Comparison of ENCODE assay signal across 9 cellular contexts in genomic region chr17:72121164-72122001, GRCh38. TPM values are rescaled to one million over a fixed set of nuclear protein-coding genes. Genes with fewer than 3 reads are reported as not detected.
DNase-seq lines count a peak whose midpoint lies in the region; ATAC-seq and TF ChIP-seq lines count a peak whose summit lies in the region.
"Had no signal": no experiment of that assay in that cellular context is flagged by ENCODE, and none has a peak within 500 bp of the region (broad histone marks: within the 10 kb centered on the region; RNA-seq: fewer than 3 reads in every experiment).

No MANE protein-coding gene starts in this region.

- no peaks in the 10 kb centered on the region for H3K36me3 Mint-ChIP-seq in T-helper 2 cell treated with Interferon-gamma antibody and Interleukin-4, amounts not matched to agents 5 μg/mL and 100 μg/mL, for 36 hours (ENCODE audit: low read depth)

- H3K27ac Mint-ChIP-seq in T-helper 2 cell treated with Interferon-gamma antibody and Interleukin-4, amounts not matched to agents 5 μg/mL and 100 μg/mL, for 36 hours: peak overlapping the region; percentile 55

- H3K36me3 ChIP-seq in cardiac muscle cell: no peaks in the 10 kb centered on the region

- no peaks in the 10 kb centered on the region for H3K9me3 Mint-ChIP-seq in T-helper 2 cell treated with Interferon-gamma antibody and Interleukin-4, amounts not matched to agents 5 μg/mL and 100 μg/mL, for 36 hours

- peaks cover 68% of the 10 kb centered on the region for H3K27me3 ChIP-seq in cardiac muscle cell

- TF ChIP-seq CTCF in cardiac muscle cell (IDR thresholded peaks at IDR 0.05; ENCODE audit: low read depth, low read length): peak; percentile 19

- no peaks in the 10 kb centered on the region for H3K4me1 Mint-ChIP-seq in T-helper 2 cell treated with Interferon-gamma antibody and Interleukin-4, amounts not matched to agents 5 μg/mL and 100 μg/mL, for 36 hours (ENCODE audit: low read depth)

- H3K27me3 Mint-ChIP-seq in T-helper 2 cell treated with Interferon-gamma antibody and Interleukin-4, amounts not matched to agents 5 μg/mL and 100 μg/mL, for 36 hours (ENCODE audit: low read depth): peaks cover 75% of the 10 kb centered on the region

- H3K9me3 ChIP-seq in cardiac muscle cell (ENCODE audit: low read depth): no peaks in the 10 kb centered on the region

- no peak overlapping the region for H3K27ac ChIP-seq in cardiac muscle cell

- peak; percentile 13 for DNase-seq in activated CD4-positive, alpha-beta T cell treated with anti-CD3 and anti-CD28 coated beads for 48 hours
- DNase-seq in activated CD4-positive, alpha-beta T cell treated with anti-CD3 and anti-CD28 coated beads for 4 hours: no peak
- DNase-seq in T-helper 2 cell treated with Interferon-gamma antibody and Interleukin-4, amounts not matched to agents 5 μg/mL and 100 μg/mL, for 36 hours (ENCODE audit: low spot score): no peak
- DNase-seq in cardiac muscle cell (ENCODE audit: low read depth in 1 of 2, low spot score in 1 of 2) (peak; percentile 64 to 74), putamen (ENCODE audit: low spot score) (peak; percentile 34), NCI-H2029 (lab: John Stamatoyannopoulos, UW) (no peak), GM19238 (ENCODE audit: insufficient read length, low spot score) (no peak)

- peak overlapping the region; percentile 40 for H3K4me3 ChIP-seq in cardiac muscle cell

- H3K4me3 Mint-ChIP-seq in T-helper 2 cell treated with Interferon-gamma antibody and Interleukin-4, amounts not matched to agents 5 μg/mL and 100 μg/mL, for 36 hours: no peak overlapping the region

- peak; percentile 24 for ATAC-seq in HG03025 (IDR thresholded peaks at IDR 0.05; ENCODE audit: low FRiP score, unreplicated experiment)

- H3K4me1 ChIP-seq in cardiac muscle cell (ENCODE audit: low read depth): peaks cover 36% of the 10 kb centered on the region

RNA-seq across cellular contexts. Expression of gene SOX9, which starts 0.6 kb away (rescaled TPM):
- total RNA-seq in cardiac muscle cell: 3.2 and 4.3 TPM in 2 replicates
- 1.1 and 4.5 TPM in 2 replicates for polyA plus RNA-seq in cardiac muscle cell
- total RNA-seq: dermis microvascular lymphatic vessel endothelial cell had no signal

Comparison
In these comparisons a context has a peak if more than half of its experiments do, and no peak if none do; other contexts are left out.
1. DNase-seq: peak in activated CD4-positive, alpha-beta T cell treated with anti-CD3 and anti-CD28 coated beads for 48 hours (single experiment), cardiac muscle cell (2 of 2) and putamen (single experiment); none in activated CD4-positive, alpha-beta T cell treated with anti-CD3 and anti-CD28 coated beads for 4 hours (0 of 2), T-helper 2 cell treated with Interferon-gamma antibody and Interleukin-4, amounts not matched to agents 5 μg/mL and 100 μg/mL, for 36 hours (single experiment), NCI-H2029 (single experiment) and GM19238 (single experiment).